Comparison of ENCODE assay signal across 24 cellular contexts in the genomic region with DNA sequence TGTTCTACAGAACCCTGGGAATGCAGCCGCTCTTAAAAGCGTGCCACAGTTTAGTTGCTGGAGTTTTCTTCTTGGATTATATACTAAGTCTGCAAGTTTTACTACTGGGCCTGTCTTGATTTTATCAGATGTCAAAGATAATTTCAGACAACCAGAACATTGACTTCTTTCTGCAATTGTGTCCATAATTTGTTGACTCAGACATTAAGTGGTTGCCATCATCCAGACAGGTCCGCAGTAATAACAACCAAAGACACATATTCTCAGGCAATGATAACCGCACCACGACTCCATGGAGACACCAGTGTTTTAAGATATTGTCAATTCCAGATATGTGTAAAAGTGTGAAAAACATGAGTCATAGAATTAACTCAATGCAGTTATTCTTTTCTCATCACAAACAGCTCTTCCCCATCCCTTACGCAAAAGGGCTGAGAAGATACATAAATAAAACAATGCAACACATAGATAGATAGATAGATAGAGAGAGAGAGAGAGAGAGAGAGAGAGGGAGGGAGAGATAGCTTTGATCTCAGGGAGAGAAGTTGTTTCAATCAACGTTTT.
"Had no signal": no experiment of that assay in that cellular context is flagged by ENCODE, and none has a peak within 500 bp of the region (broad histone marks: within the 10 kb centered on the region; RNA-seq: fewer than 3 reads in every experiment).

No MANE protein-coding gene starts in this region.

- H3K36me3 Mint-ChIP-seq: natural killer cell treated with Interleukin-12 subunit alpha and Interleukin-12 subunit beta and Interleukin-15 and Interleukin-18, amount 100 ng/mL, for 72 hours had no signal

- H3K4me3 Mint-ChIP-seq: activated CD8-positive, alpha-beta T cell treated with anti-CD3 and anti-CD28 coated beads, Interleukin-2, amount 10 ng/mL, durations not matched to agents 7 days and 5 days; activated naive CD4-positive, alpha-beta T cell treated with anti-CD3 and anti-CD28 coated beads, Interleukin-2, amount 50 U/mL, for 24 hours; natural killer cell treated with Interleukin-12 subunit alpha and Interleukin-12 subunit beta and Interleukin-15 and Interleukin-18, amount 100 ng/mL, for 72 hours had no signal

- ATAC-seq: activated CD8-positive, alpha-beta T cell treated with anti-CD3 and anti-CD28 coated beads, Interleukin-2, amount 10 ng/mL, durations not matched to agents 7 days and 5 days; esophagus mucosa; gastroesophageal sphincter; pancreas; right lobe of liver had no signal

- H3K27ac ChIP-seq: ascending aorta, brain microvascular endothelial cell, gastroesophageal sphincter, left ventricle myocardium inferior, pancreas, right lobe of liver, testis, uterus had no signal

- H3K4me1 ChIP-seq: pancreas, testis had no signal

- H3K27ac Mint-ChIP-seq: activated CD8-positive, alpha-beta T cell treated with anti-CD3 and anti-CD28 coated beads, Interleukin-2, amount 10 ng/mL, durations not matched to agents 7 days and 5 days; activated naive CD4-positive, alpha-beta T cell treated with anti-CD3 and anti-CD28 coated beads, Interleukin-2, amount 50 U/mL, for 24 hours; natural killer cell treated with Interleukin-12 subunit alpha and Interleukin-12 subunit beta and Interleukin-15 and Interleukin-18, amount 100 ng/mL, for 72 hours had no signal

- H3K9me3 ChIP-seq: ascending aorta, gastroesophageal sphincter, left ventricle myocardium inferior, pancreas, right lobe of liver, testis, uterus had no signal

- H3K27me3 ChIP-seq: testis had no signal

- DNase-seq: activated CD4-positive, alpha-beta T cell treated with anti-CD3 and anti-CD28 coated beads for 1 hour; activated CD4-positive, alpha-beta T cell treated with anti-CD3 and anti-CD28 coated beads, Interleukin-2, amount 50 U/mL, for 1 hour; activated CD8-positive, alpha-beta T cell treated with anti-CD3 and anti-CD28 coated beads, Interleukin-2, amount 10 ng/mL, durations not matched to agents 7 days and 5 days; activated gamma-delta T cell treated with Interleukin-2 at 50 U/mL for 16 hours; activated T-cell treated with anti-CD3 and anti-CD28 coated beads, Interleukin-2, amount 50 U/mL, for 1 hour; caudate nucleus; effector memory CD4-positive, alpha-beta T cell; head of caudate nucleus; hypothalamus; left ventricle myocardium inferior; pancreas; right lobe of liver; small intestine; stimulated activated CD4-positive, alpha-beta T cell treated with anti-CD3 and anti-CD28 coated beads, Interleukin-2, amount 100 ng/mL, for 48 hours; stimulated activated naive CD4-positive, alpha-beta T cell; T-helper 9 cell; testis; uterus had no signal

- H3K4me3 ChIP-seq: ascending aorta, gastroesophageal sphincter, left ventricle myocardium inferior, pancreas, right lobe of liver, testis, uterus had no signal

- H3K36me3 ChIP-seq: ascending aorta, brain microvascular endothelial cell, gastroesophageal sphincter, left ventricle myocardium inferior, pancreas, right lobe of liver, uterus had no signal

- H3K9me3 Mint-ChIP-seq: activated naive CD4-positive, alpha-beta T cell treated with anti-CD3 and anti-CD28 coated beads, Interleukin-2, amount 50 U/mL, for 24 hours; natural killer cell treated with Interleukin-12 subunit alpha and Interleukin-12 subunit beta and Interleukin-15 and Interleukin-18, amount 100 ng/mL, for 72 hours had no signal
